ENCODE assay signal across 1 cellular context in the genomic region with DNA sequence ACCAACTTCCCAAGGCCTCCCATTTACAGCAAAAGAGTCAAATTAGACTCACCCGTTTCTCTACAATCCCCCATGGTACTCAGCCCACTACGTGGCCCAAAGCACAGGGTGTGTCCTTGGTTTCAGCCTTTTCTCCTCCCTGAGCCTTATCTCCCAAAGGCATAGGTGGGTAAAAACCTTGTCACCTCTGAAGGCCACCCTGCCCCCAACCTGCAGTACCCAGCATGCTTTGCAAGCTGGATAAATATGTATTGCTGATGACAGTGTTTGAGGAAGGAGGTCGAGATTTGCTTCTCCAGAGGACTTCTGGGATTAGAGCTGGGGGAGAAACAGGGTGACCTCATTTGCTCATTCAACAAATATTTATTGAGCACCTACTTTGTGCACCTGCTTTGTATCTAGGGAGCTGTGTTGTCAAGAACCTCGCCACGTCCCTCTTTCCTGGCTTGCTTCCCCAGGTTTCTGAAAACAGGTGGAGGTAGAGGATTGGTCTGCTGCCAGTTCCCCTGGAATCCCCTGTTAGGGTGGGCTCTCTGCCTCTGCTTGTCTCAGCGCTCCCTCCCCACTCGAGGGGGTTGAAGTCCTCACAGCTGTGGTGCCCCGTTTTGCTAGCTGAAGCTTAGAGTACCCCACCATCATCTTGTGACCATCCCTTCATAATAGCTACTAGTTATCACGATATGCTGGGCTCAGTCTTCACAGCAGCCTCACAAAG.
A peak's percentile ranks its signal among the peaks of the same experiment; 100 is the strongest.
TF ChIP-seq lines count a peak whose summit lies in the region.

No MANE protein-coding gene starts in this region.

TF ChIP-seq in HepG2, 621 proteins besides CTCF, POLR2A, EP300 and RAD21 (continued from another document and continues in another):
- TF ChIP-seq, protein P1, sequence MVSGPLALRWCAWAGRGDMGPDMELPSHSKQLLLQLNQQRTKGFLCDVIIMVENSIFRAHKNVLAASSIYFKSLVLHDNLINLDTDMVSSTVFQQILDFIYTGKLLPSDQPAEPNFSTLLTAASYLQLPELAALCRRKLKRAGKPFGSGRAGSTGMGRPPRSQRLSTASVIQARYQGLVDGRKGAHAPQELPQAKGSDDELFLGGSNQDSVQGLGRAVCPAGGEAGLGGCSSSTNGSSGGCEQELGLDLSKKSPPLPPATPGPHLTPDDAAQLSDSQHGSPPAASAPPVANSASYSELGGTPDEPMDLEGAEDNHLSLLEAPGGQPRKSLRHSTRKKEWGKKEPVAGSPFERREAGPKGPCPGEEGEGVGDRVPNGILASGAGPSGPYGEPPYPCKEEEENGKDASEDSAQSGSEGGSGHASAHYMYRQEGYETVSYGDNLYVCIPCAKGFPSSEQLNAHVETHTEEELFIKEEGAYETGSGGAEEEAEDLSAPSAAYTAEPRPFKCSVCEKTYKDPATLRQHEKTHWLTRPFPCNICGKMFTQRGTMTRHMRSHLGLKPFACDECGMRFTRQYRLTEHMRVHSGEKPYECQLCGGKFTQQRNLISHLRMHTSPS (CRISPR knock-in tag; IDR thresholded peaks at IDR 0.05; ENCODE audit: low read depth) = no peak
- TF ChIP-seq SAP130 (CRISPR knock-in tag; IDR thresholded peaks at IDR 0.05; ENCODE audit: low read depth) = peak; percentile 64
- TF ChIP-seq ZNF282 (IDR thresholded peaks at IDR 0.05; ENCODE audit: partially characterized antibody) = no peak
- no peak for TF ChIP-seq ZNF251 (CRISPR knock-in tag; IDR thresholded peaks at IDR 0.05)
- no peak for TF ChIP-seq ZKSCAN5 (CRISPR knock-in tag; IDR thresholded peaks at IDR 0.05)
- TF ChIP-seq SALL2 (CRISPR knock-in tag; IDR thresholded peaks at IDR 0.05) = no peak
- TF ChIP-seq ZNF660 (CRISPR knock-in tag; IDR thresholded peaks at IDR 0.05; ENCODE audit: borderline replicate concordance, low read depth) = no peak
- TF ChIP-seq MAFG (CRISPR knock-in tag; IDR thresholded peaks at IDR 0.05) = no peak
- TF ChIP-seq TOE1 (CRISPR knock-in tag; IDR thresholded peaks at IDR 0.05) = no peak
- TF ChIP-seq FOXK1 (CRISPR knock-in tag; IDR thresholded peaks at IDR 0.05; ENCODE audit: borderline replicate concordance, low read depth) = peak; percentile 52; the same call in 1 of the 2 replicates
- TF ChIP-seq ERF (CRISPR knock-in tag; IDR thresholded peaks at IDR 0.05) = no peak
- no peak for TF ChIP-seq JARID2 (CRISPR knock-in tag; IDR thresholded peaks at IDR 0.05; ENCODE audit: insufficient replicate concordance)
- no peak for TF ChIP-seq ZNF788 (CRISPR knock-in tag; IDR thresholded peaks at IDR 0.05; ENCODE audit: borderline replicate concordance)
- TF ChIP-seq STAT5B (CRISPR knock-in tag; IDR thresholded peaks at IDR 0.05) = no peak
- peak; percentile 78 for TF ChIP-seq FOXA3 (CRISPR knock-in tag; IDR thresholded peaks at IDR 0.05)
- no peak; the same call in 1 of the 2 replicates for TF ChIP-seq NFYB (CRISPR knock-in tag; IDR thresholded peaks at IDR 0.05)
- TF ChIP-seq, protein P2, sequence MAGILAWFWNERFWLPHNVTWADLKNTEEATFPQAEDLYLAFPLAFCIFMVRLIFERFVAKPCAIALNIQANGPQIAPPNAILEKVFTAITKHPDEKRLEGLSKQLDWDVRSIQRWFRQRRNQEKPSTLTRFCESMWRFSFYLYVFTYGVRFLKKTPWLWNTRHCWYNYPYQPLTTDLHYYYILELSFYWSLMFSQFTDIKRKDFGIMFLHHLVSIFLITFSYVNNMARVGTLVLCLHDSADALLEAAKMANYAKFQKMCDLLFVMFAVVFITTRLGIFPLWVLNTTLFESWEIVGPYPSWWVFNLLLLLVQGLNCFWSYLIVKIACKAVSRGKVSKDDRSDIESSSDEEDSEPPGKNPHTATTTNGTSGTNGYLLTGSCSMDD (CRISPR knock-in tag; IDR thresholded peaks at IDR 0.05) = no peak
- no peak for TF ChIP-seq CENPT (CRISPR knock-in tag; IDR thresholded peaks at IDR 0.05; ENCODE audit: low read depth)
- TF ChIP-seq ZNF451 (CRISPR knock-in tag; IDR thresholded peaks at IDR 0.05) = no peak
- no peak for TF ChIP-seq AGO2 (optimal IDR thresholded peaks at IDR 0.05; ENCODE audit: low read depth, low read length)
- no peak for TF ChIP-seq CBX2 (IDR thresholded peaks at IDR 0.05; ENCODE audit: low read depth, low read length)
- no peak for TF ChIP-seq CBX2 (CRISPR knock-in tag; IDR thresholded peaks at IDR 0.05; ENCODE audit: low read depth)
- TF ChIP-seq, protein P3, sequence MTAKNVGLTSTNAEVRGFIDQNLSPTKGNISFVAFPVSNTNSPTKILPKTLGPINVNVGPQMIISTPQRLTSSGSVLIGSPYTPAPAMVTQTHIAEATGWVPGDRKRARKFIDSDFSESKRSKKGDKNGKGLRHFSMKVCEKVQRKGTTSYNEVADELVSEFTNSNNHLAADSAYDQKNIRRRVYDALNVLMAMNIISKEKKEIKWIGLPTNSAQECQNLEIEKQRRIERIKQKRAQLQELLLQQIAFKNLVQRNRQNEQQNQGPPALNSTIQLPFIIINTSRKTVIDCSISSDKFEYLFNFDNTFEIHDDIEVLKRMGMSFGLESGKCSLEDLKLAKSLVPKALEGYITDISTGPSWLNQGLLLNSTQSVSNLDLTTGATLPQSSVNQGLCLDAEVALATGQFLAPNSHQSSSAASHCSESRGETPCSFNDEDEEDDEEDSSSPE (CRISPR knock-in tag; IDR thresholded peaks at IDR 0.05) = no peak
- no peak for TF ChIP-seq ZNF703 (CRISPR knock-in tag; IDR thresholded peaks at IDR 0.05; ENCODE audit: borderline replicate concordance)
- TF ChIP-seq KAT8 (CRISPR knock-in tag; IDR thresholded peaks at IDR 0.05) = peak; percentile 49; the same call in 1 of the 2 replicates
- TF ChIP-seq NFKB2 (CRISPR knock-in tag; IDR thresholded peaks at IDR 0.05; ENCODE audit: borderline replicate concordance) = no peak
- no peak for TF ChIP-seq NFIC (IDR thresholded peaks at IDR 0.05; ENCODE audit: low read length)
- no peak for TF ChIP-seq ATF1 (CRISPR knock-in tag; IDR thresholded peaks at IDR 0.05)
- no peak for TF ChIP-seq FLYWCH1 (CRISPR knock-in tag; IDR thresholded peaks at IDR 0.05)
- no peak for TF ChIP-seq ZBTB8A (CRISPR knock-in tag; IDR thresholded peaks at IDR 0.05; ENCODE audit: borderline replicate concordance, low read depth)
- TF ChIP-seq, protein P4, sequence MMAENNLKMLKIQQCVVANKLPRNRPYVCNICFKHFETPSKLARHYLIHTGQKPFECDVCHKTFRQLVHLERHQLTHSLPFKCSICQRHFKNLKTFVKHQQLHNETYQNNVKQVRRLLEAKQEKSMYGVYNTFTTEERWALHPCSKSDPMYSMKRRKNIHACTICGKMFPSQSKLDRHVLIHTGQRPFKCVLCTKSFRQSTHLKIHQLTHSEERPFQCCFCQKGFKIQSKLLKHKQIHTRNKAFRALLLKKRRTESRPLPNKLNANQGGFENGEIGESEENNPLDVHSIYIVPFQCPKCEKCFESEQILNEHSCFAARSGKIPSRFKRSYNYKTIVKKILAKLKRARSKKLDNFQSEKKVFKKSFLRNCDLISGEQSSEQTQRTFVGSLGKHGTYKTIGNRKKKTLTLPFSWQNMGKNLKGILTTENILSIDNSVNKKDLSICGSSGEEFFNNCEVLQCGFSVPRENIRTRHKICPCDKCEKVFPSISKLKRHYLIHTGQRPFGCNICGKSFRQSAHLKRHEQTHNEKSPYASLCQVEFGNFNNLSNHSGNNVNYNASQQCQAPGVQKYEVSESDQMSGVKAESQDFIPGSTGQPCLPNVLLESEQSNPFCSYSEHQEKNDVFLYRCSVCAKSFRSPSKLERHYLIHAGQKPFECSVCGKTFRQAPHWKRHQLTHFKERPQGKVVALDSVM (CRISPR knock-in tag; IDR thresholded peaks at IDR 0.05) = no peak
- TF ChIP-seq SMAD9 (CRISPR knock-in tag; IDR thresholded peaks at IDR 0.05) = no peak
- TF ChIP-seq BHLHE40 (IDR thresholded peaks at IDR 0.05; ENCODE audit: low read length) = no peak
- no peak for TF ChIP-seq PHF8 (CRISPR knock-in tag; IDR thresholded peaks at IDR 0.05)
- TF ChIP-seq, protein P5, sequence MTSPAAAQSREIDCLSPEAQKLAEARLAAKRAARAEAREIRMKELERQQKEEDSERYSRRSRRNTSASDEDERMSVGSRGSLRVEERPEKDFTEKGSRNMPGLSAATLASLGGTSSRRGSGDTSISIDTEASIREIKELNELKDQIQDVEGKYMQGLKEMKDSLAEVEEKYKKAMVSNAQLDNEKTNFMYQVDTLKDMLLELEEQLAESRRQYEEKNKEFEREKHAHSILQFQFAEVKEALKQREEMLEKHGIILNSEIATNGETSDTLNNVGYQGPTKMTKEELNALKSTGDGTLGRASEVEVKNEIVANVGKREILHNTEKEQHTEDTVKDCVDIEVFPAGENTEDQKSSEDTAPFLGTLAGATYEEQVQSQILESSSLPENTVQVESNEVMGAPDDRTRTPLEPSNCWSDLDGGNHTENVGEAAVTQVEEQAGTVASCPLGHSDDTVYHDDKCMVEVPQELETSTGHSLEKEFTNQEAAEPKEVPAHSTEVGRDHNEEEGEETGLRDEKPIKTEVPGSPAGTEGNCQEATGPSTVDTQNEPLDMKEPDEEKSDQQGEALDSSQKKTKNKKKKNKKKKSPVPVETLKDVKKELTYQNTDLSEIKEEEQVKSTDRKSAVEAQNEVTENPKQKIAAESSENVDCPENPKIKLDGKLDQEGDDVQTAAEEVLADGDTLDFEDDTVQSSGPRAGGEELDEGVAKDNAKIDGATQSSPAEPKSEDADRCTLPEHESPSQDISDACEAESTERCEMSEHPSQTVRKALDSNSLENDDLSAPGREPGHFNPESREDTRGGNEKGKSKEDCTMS (CRISPR knock-in tag; conservative IDR thresholded peaks at IDR 0.05) = no peak
- TF ChIP-seq MED13 (CRISPR knock-in tag; IDR thresholded peaks at IDR 0.05) = no peak
- TF ChIP-seq, protein P6, sequence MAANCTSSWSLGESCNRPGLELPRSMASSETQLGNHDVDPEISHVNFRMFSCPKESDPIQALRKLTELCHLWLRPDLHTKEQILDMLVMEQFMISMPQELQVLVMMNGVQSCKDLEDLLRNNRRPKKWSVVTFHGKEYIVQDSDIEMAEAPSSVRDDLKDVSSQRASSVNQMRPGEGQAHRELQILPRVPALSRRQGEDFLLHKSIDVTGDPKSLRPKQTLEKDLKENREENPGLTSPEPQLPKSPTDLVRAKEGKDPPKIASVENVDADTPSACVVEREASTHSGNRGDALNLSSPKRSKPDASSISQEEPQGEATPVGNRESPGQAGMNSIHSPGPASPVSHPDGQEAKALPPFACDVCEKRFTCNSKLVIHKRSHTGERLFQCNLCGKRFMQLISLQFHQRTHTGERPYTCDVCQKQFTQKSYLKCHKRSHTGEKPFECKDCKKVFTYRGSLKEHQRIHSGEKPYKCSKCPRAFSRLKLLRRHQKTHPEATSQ (CRISPR knock-in tag; IDR thresholded peaks at IDR 0.05; ENCODE audit: borderline replicate concordance) = no peak
- TF ChIP-seq AGO1 (IDR thresholded peaks at IDR 0.05; ENCODE audit: low read depth, low read length, poor library complexity, severe bottlenecking) = no peak
- TF ChIP-seq TEAD3 (CRISPR knock-in tag; optimal IDR thresholded peaks at IDR 0.05; ENCODE audit: borderline replicate concordance) = no peak
- TF ChIP-seq, protein P7, sequence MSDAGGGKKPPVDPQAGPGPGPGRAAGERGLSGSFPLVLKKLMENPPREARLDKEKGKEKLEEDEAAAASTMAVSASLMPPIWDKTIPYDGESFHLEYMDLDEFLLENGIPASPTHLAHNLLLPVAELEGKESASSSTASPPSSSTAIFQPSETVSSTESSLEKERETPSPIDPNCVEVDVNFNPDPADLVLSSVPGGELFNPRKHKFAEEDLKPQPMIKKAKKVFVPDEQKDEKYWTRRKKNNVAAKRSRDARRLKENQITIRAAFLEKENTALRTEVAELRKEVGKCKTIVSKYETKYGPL (CRISPR knock-in tag; IDR thresholded peaks at IDR 0.05) = no peak
- TF ChIP-seq ZNF790 (CRISPR knock-in tag; IDR thresholded peaks at IDR 0.05; ENCODE audit: borderline replicate concordance) = no peak
- TF ChIP-seq BRD4 (CRISPR knock-in tag; IDR thresholded peaks at IDR 0.05) = no peak
- no peak for TF ChIP-seq ZNF20 (CRISPR knock-in tag; IDR thresholded peaks at IDR 0.05)
- TF ChIP-seq, protein P8, sequence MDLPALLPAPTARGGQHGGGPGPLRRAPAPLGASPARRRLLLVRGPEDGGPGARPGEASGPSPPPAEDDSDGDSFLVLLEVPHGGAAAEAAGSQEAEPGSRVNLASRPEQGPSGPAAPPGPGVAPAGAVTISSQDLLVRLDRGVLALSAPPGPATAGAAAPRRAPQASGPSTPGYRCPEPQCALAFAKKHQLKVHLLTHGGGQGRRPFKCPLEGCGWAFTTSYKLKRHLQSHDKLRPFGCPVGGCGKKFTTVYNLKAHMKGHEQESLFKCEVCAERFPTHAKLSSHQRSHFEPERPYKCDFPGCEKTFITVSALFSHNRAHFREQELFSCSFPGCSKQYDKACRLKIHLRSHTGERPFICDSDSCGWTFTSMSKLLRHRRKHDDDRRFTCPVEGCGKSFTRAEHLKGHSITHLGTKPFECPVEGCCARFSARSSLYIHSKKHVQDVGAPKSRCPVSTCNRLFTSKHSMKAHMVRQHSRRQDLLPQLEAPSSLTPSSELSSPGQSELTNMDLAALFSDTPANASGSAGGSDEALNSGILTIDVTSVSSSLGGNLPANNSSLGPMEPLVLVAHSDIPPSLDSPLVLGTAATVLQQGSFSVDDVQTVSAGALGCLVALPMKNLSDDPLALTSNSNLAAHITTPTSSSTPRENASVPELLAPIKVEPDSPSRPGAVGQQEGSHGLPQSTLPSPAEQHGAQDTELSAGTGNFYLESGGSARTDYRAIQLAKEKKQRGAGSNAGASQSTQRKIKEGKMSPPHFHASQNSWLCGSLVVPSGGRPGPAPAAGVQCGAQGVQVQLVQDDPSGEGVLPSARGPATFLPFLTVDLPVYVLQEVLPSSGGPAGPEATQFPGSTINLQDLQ (CRISPR knock-in tag; IDR thresholded peaks at IDR 0.05) = no peak
- TF ChIP-seq, protein P9, sequence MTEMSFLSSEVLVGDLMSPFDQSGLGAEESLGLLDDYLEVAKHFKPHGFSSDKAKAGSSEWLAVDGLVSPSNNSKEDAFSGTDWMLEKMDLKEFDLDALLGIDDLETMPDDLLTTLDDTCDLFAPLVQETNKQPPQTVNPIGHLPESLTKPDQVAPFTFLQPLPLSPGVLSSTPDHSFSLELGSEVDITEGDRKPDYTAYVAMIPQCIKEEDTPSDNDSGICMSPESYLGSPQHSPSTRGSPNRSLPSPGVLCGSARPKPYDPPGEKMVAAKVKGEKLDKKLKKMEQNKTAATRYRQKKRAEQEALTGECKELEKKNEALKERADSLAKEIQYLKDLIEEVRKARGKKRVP (CRISPR knock-in tag; IDR thresholded peaks at IDR 0.05) = no peak
- no peak; the same call in 1 of the 2 replicates for TF ChIP-seq ZFY (CRISPR knock-in tag; IDR thresholded peaks at IDR 0.05)
- TF ChIP-seq PHF5A (CRISPR knock-in tag; IDR thresholded peaks at IDR 0.05; ENCODE audit: low read depth, unreplicated experiment) = no peak
- no peak for TF ChIP-seq ATAD3A (CRISPR knock-in tag; IDR thresholded peaks at IDR 0.05)
- TF ChIP-seq ZKSCAN1 (IDR thresholded peaks at IDR 0.05; ENCODE audit: low read length) = peak; percentile 75
- TF ChIP-seq TSC22D2 (CRISPR knock-in tag; IDR thresholded peaks at IDR 0.05; ENCODE audit: borderline replicate concordance) = no peak
- peak; percentile 93 for TF ChIP-seq HMG20B (CRISPR knock-in tag; conservative IDR thresholded peaks at IDR 0.05)
- TF ChIP-seq ZNF850 (CRISPR knock-in tag; conservative IDR thresholded peaks at IDR 0.05) = no peak
- TF ChIP-seq ZNF720 (CRISPR knock-in tag; IDR thresholded peaks at IDR 0.05) = no peak
- TF ChIP-seq PAF1 (CRISPR knock-in tag; IDR thresholded peaks at IDR 0.05) = no peak
- TF ChIP-seq MED8 (CRISPR knock-in tag; IDR thresholded peaks at IDR 0.05; ENCODE audit: insufficient replicate concordance) = no peak
- peak; percentile 69 for TF ChIP-seq NR2C2 (CRISPR knock-in tag; IDR thresholded peaks at IDR 0.05; ENCODE audit: borderline replicate concordance)
- no peak for TF ChIP-seq ZNF737 (CRISPR knock-in tag; IDR thresholded peaks at IDR 0.05; ENCODE audit: borderline replicate concordance)
